ENCODE assay signal across 18 cellular contexts in the genomic region with DNA sequence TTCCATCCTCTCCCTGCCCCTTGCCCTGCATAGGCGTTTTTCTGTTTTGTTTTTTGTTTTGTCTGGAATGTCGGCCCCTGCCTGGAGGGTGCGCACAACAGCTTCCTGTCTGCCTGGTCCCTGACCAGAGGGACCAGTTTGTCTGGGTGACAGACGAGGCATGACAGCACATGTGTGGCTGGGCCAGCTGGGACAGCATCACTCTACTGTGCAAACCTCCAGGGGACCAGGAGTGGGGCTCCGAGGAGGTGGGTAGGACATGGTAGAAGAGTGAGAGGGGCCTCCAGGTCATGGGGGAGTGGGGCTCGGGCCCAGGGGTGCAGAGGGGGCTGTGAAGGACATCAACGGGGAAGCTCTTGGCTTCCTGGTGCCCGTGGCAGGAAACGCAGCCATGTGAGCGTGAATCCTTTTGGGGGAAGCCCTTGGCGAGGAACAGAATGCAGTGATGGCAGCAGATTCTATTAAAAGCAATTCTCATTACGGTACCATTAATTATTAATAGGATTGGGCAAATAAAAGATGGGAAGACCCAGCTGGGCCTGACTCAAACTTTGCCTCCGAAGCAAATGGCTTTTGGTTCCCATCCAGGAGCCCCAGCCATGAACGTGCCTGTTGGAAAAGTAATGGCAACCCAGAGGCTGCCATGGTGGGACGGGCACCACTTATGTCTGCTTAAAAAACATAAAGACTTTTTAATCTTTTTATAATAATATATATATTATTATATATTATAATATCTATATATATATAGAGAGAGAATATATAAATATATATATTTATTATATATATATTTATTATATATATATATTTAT.
DNase-seq lines count a peak whose midpoint lies in the region; ATAC-seq, FAIRE-seq and TF ChIP-seq lines count a peak whose summit lies in the region.
"Had no signal": no experiment of that assay in that cellular context is flagged by ENCODE, and none has a peak within 500 bp of the region (broad histone marks: within the 10 kb centered on the region; RNA-seq: fewer than 3 reads in every experiment).

No MANE protein-coding gene starts in this region.

- no peak for TF ChIP-seq CTCF in pancreas (IDR thresholded peaks at IDR 0.05)
- TF ChIP-seq CTCF in gastrocnemius medialis (IDR thresholded peaks at IDR 0.05 in 4 of 5, conservative IDR thresholded peaks at IDR 0.05 in 1 of 5), result no peak

- in situ Hi-C loops in gastrocnemius medialis (cut with MboI; ENCODE audit: low sequenced_read_pairs in 4 of 4), result no loop called here

- H3K9me3 ChIP-seq in pancreas (no peaks in the 10 kb centered on the region), gastrocnemius medialis (no peaks in the 10 kb centered on the region)
- H3K9me3 ChIP-seq: testis had no signal

- H3K4me3 ChIP-seq in pancreas (no peak overlapping the region), gastrocnemius medialis (no peak overlapping the region)
- H3K4me3 ChIP-seq: GM23248, testis had no signal

- H3K4me1 ChIP-seq in pancreas, result no peaks in the 10 kb centered on the region
- no peaks in the 10 kb centered on the region for H3K4me1 ChIP-seq in gastrocnemius medialis
- H3K4me1 ChIP-seq: testis had no signal

- FAIRE-seq in pancreas (lab: Jason Lieb, UNC), result peak; percentile 96
- FAIRE-seq: frontal cortex, HTR-8/SVneo, islet of Langerhans, small intestine had no signal

- H3K27me3 ChIP-seq in pancreas, result no peaks in the 10 kb centered on the region
- H3K27me3 ChIP-seq in gastrocnemius medialis, result no peaks in the 10 kb centered on the region
- H3K27me3 ChIP-seq: testis had no signal

- H3K36me3 ChIP-seq in pancreas (no peaks in the 10 kb centered on the region), gastrocnemius medialis (no peaks in the 10 kb centered on the region)

- no peak for TF ChIP-seq POLR2A in gastrocnemius medialis (IDR thresholded peaks at IDR 0.05)

- intact Hi-C loops in pancreas (cut with DNase I), result no loop called here
- intact Hi-C loops in gastrocnemius medialis (cut with DNase I; ENCODE audit: low total_unique reads), result no loop called here

- DNase-seq in DMS53 treated with DMSO at 0.1 percent for 48 hours (lab: John Stamatoyannopoulos, UW; ENCODE audit: unreplicated experiment) (peak; percentile 32), NCI-H510A (lab: John Stamatoyannopoulos, UW) (peak; percentile 57), pancreas (peak in 1 of 6 donors; percentile 26), gastrocnemius medialis (no peak)
- DNase-seq: activated CD4-positive, alpha-beta T cell treated with anti-CD3 and anti-CD28 coated beads for 4 hours; activated T-cell treated with anti-CD3 and anti-CD28 coated beads, Interleukin-2, amount 50 U/mL, for 4 hours; GM23248; NCI-H1105; small intestine; testis had no signal

- ATAC-seq in esophagus mucosa (peak; percentile 94), pancreas (peak; percentile 28 to 87 (median 74)), GM21825 (IDR thresholded peaks at IDR 0.05; ENCODE audit: unreplicated experiment) (no peak), gastrocnemius medialis (no peak), GM18511 (IDR thresholded peaks at IDR 0.05; ENCODE audit: unreplicated experiment) (no peak), HG02885 (IDR thresholded peaks at IDR 0.05; ENCODE audit: poor library complexity, unreplicated experiment) (no peak)
- ATAC-seq: activated T-cell treated with anti-CD3 and anti-CD28 coated beads, Interleukin-2, amount 50 U/mL, for 4 hours; natural killer cell treated with Interleukin-12 subunit alpha and Interleukin-12 subunit beta and Interleukin-15 and Interleukin-18, amount 100 ng/mL, for 72 hours had no signal

- H3K27ac ChIP-seq in pancreas (peak overlapping the region in 1 of 4 donors; percentile 36), gastrocnemius medialis (no peak overlapping the region)
- H3K27ac ChIP-seq: GM23248, testis had no signal

- WGBS in pancreas, 2 donors, result 44 to 45% methylated on average over 15 of the region's 15 CpGs

Comparison
In these comparisons a context has a peak if more than half of its experiments do, and no peak if none do; other contexts are left out.
1. DNase-seq: peak in DMS53 treated with DMSO at 0.1 percent for 48 hours (single experiment) and NCI-H510A (single experiment); none in gastrocnemius medialis (0 of 2).
2. ATAC-seq: peak in esophagus mucosa (single experiment) and pancreas (4 of 4); none in GM21825 (single experiment), gastrocnemius medialis (0 of 2), GM18511 (single experiment) and HG02885 (single experiment).